ENCODE assay signal across 1 cellular context in the genomic region with DNA sequence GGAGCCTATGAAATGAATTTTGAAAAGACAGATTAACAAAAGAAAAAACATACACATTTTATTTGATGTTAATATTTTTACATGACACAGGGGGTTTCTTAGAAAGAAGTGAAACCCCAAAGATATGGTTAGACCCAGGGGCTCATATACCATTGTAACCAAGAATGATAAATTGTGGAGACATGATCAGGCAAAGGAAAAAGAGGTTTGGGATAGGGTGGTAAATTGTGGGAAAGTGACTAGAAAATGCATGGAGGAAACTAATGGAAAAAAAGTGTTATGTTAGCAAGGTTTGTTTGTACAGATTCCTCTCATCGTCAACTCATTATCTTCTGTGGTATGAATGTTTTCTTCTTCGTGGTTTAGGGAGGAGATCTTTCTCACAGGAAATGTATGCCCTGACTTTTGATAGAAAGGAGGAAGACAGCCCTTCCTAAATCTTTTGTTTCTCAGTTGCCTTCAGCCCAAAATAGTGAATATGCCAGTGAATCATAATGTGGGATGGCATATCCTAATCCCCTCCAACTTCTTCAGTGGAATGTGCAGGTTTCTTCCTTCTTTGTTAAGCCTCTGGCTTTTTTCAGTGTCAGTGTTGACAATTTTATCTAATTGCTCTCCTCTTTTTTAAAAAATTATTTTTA.
TF ChIP-seq lines count a peak whose summit lies in the region.

No MANE protein-coding gene starts in this region.

TF ChIP-seq in GM12891, 5 proteins besides CTCF, POLR2A, EP300 and RAD21:
- TF ChIP-seq PAX5 (IDR thresholded peaks at IDR 0.05; ENCODE audit: insufficient read depth, low read length, severe bottlenecking) = no peak
- no peak for TF ChIP-seq POU2F2 (IDR thresholded peaks at IDR 0.05; ENCODE audit: low read depth, low read length)
- TF ChIP-seq TAF1 (IDR thresholded peaks at IDR 0.05; ENCODE audit: low read depth, low read length) = no peak
- TF ChIP-seq SPI1 (IDR thresholded peaks at IDR 0.05; ENCODE audit: low read depth, low read length) = no peak
- TF ChIP-seq POLR2AphosphoS5 (IDR thresholded peaks at IDR 0.05; ENCODE audit: low read depth, low read length) = no peak
